ENCODE assay signal across 6 cellular contexts in genomic region chr5:52925001-52925400, GRCh38.
"Had no signal": no experiment of that assay in that cellular context is flagged by ENCODE, and none has a peak within 500 bp of the region (broad histone marks: within the 10 kb centered on the region; RNA-seq: fewer than 3 reads in every experiment).

No MANE protein-coding gene starts in this region.

- ATAC-seq: GM23338, K562 had no signal

- DNase-seq: H9, HCEC 1CT, IMR-90, KG1 had no signal

- H2AFZ ChIP-seq: GM23338 had no signal

- H3K4me2 ChIP-seq: GM23338 had no signal

- H3K4me3 ChIP-seq: GM23338, K562 had no signal
